Comparison of ENCODE assay signal across 6 cellular contexts in the genomic region with DNA sequence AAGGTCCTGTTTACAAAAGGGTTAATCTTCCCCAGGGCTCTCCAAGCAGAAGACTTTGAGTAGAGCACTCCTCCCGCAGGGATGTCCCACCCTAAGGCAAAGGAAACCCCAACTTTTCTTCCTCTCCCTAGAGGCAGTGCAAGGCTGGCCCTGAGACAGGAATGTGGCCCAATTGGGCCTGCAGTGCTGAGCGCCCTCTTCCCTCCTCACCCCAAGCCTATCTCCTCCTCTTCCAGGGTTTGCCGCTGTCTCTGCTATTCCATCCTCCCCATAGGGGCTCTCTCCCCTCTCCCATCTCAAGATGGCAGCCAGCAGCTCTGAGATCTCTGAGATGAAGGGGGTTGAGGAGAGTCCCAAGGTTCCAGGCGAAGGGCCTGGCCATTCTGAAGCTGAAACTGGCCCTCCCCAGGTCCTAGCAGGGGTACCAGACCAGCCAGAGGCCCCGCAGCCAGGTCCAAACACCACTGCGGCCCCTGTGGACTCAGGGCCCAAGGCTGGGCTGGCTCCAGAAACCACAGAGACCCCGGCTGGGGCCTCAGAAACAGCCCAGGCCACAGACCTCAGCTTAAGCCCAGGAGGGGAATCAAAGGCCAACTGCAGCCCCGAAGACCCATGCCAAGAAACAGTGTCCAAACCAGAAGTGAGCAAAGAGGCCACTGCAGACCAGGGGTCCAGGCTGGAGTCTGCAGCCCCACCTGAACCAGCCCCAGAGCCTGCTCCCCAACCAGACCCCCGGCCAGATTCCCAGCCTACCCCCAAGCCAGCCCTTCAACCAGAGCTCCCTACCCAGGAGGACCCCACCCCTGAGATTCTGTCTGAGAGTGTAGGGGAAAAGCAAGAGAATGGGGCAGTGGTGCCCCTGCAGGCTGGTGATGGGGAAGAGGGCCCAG. TPM values are rescaled to one million over a fixed set of nuclear protein-coding genes. Genes with fewer than 3 reads are reported as not detected.
DNase-seq lines count a peak whose midpoint lies in the region; ATAC-seq and TF ChIP-seq lines count a peak whose summit lies in the region.

No MANE protein-coding gene starts in this region.

- H3K4me3 ChIP-seq in AG10803 (ENCODE audit: low read length), result peak overlapping the region; percentile 70
- peak overlapping the region in 3 of 8 donors; percentile 49 to 76 (median 49) for H3K4me3 ChIP-seq in spleen

- CTCF ChIA-PET in activated CD4-positive, alpha-beta memory T cell treated with anti-CD3 and anti-CD28 coated beads for 36 hours (lab: Charles Lee), result interaction anchor here (1.0 kb wide), 2 partner anchors 14 to 35 kb away, joined by 3 to 4 read pairs; no protein-coding TSS in a partner anchor

- POLR2A ChIA-PET in activated CD4-positive, alpha-beta memory T cell treated with anti-CD3 and anti-CD28 coated beads for 36 hours (lab: Charles Lee), result interaction anchor here (0.7 to 1.6 kb wide), 3 partner anchors 13 to 68 kb away, joined by 3 to 5 read pairs (median 5); no protein-coding TSS in a partner anchor

- H3K27ac ChIP-seq in spleen, result peak overlapping the region in 1 of 8 donors; percentile 93

- H3K36me3 Mint-ChIP-seq in activated CD4-positive, alpha-beta memory T cell treated with anti-CD3 and anti-CD28 coated beads for 36 hours, result peaks cover 36% of the 10 kb centered on the region
- H3K36me3 Mint-ChIP-seq in memory B cell, result peaks cover 9% of the 10 kb centered on the region

- peaks cover 52 to 93% (median 81%) of the 10 kb centered on the region in 6 donors for H3K4me1 ChIP-seq in spleen

- intact Hi-C loops in activated CD4-positive, alpha-beta memory T cell treated with anti-CD3 and anti-CD28 coated beads for 36 hours (cut with micrococcal nuclease), result no loop called here
- intact Hi-C loops in spleen (cut with DNase I; ENCODE audit: low total_unique reads), result no loop called here

- H3K9me3 ChIP-seq in spleen, result no peaks in the 10 kb centered on the region

- peak overlapping the region; percentile 79 for H3K4me3 Mint-ChIP-seq in activated CD4-positive, alpha-beta memory T cell treated with anti-CD3 and anti-CD28 coated beads for 36 hours
- peak overlapping the region; percentile 92 for H3K4me3 Mint-ChIP-seq in memory B cell

- TF ChIP-seq CTCF in AG10803 (conservative IDR thresholded peaks at IDR 0.05; ENCODE audit: low read length) (no peak), spleen (IDR thresholded peaks at IDR 0.05 in 8 of 11, conservative IDR thresholded peaks at IDR 0.05 in 3 of 11) (no peak)

- no peaks in the 10 kb centered on the region for H3K9me3 Mint-ChIP-seq in activated CD4-positive, alpha-beta memory T cell treated with anti-CD3 and anti-CD28 coated beads for 36 hours
- no peaks in the 10 kb centered on the region for H3K9me3 Mint-ChIP-seq in memory B cell

- ATAC-seq in memory B cell (ENCODE audit: low read depth), result no peak

- peaks cover 0 to 19% (median 10%) of the 10 kb centered on the region in 7 donors for H3K27me3 ChIP-seq in spleen (replicated peaks in 1 of 7)

- peaks cover 45% of the 10 kb centered on the region for H3K4me1 Mint-ChIP-seq in activated CD4-positive, alpha-beta memory T cell treated with anti-CD3 and anti-CD28 coated beads for 36 hours (ENCODE audit: low read depth)
- H3K4me1 Mint-ChIP-seq in memory B cell, result peaks cover 44% of the 10 kb centered on the region

- no peak overlapping the region for H3K27ac Mint-ChIP-seq in activated CD4-positive, alpha-beta memory T cell treated with anti-CD3 and anti-CD28 coated beads for 36 hours
- H3K27ac Mint-ChIP-seq in memory B cell, result no peak overlapping the region

- no peaks in the 10 kb centered on the region for H3K27me3 Mint-ChIP-seq in activated CD4-positive, alpha-beta memory T cell treated with anti-CD3 and anti-CD28 coated beads for 36 hours
- peaks cover 3% of the 10 kb centered on the region for H3K27me3 Mint-ChIP-seq in memory B cell

- WGBS in spleen, 5 donors, result 79 to 92% (median 86%) methylated on average over 8 to 9 of the region's 9 CpGs

- no peak for TF ChIP-seq POLR2A in spleen (IDR thresholded peaks at IDR 0.05)

- DNase-seq in AG10803 (ENCODE audit: low read depth), result no peak
- no peak for DNase-seq in activated CD4-positive, alpha-beta memory T cell treated with anti-CD3 and anti-CD28 coated beads for 36 hours
- no peak for DNase-seq in memory B cell (ENCODE audit: low spot score in 2 of 2)
- DNase-seq in spleen, result no peak
- DNase-seq in NCI-H748 treated with DMSO at 0.1 percent for 48 hours (lab: John Stamatoyannopoulos, UW), result no peak
- no peak for DNase-seq in cerebellum (ENCODE audit: low spot score)

- H3K36me3 ChIP-seq in spleen, result peaks cover 0 to 32% (median 19%) of the 10 kb centered on the region in 6 donors

RNA-seq across cellular contexts. Expression of a gene that starts 1.0 kb away (rescaled TPM):
- 1 to 10 TPM in 1 of 2 experiments, under 1 TPM in 1; 1.00 to 2.6 TPM for total RNA-seq in activated CD4-positive, alpha-beta memory T cell treated with anti-CD3 and anti-CD28 coated beads for 36 hours
- total RNA-seq in spleen, result 1 to 10 TPM in 2 of 7 donors, under 1 TPM in 3, not detected in 2; 0.29 to 2.1 (median 0.77) TPM
- polyA plus RNA-seq in spleen, result under 1 TPM; 0.15 to 0.67 (median 0.22) TPM
- total RNA-seq in cerebellum, result 18.1 TPM

RNA-seq across cellular contexts. Expression of a gene that starts 3.0 kb away (rescaled TPM):
- 10 to 100 TPM; 21.9 to 24.0 TPM for total RNA-seq in activated CD4-positive, alpha-beta memory T cell treated with anti-CD3 and anti-CD28 coated beads for 36 hours
- total RNA-seq in spleen (10 to 100 TPM; 17.3 to 43.9 (median 23.6) TPM), cerebellum (12.2 TPM)
- 10 to 100 TPM; 28.8 to 46.4 (median 37.9) TPM for polyA plus RNA-seq in spleen

RNA-seq across cellular contexts. Expression of a gene that starts 6.7 kb away (rescaled TPM):
- total RNA-seq in activated CD4-positive, alpha-beta memory T cell treated with anti-CD3 and anti-CD28 coated beads for 36 hours, result 100 to 1,000 TPM; 227 to 242 TPM
- 100 to 1,000 TPM in 4 of 7 donors, 10 to 100 TPM in 3; 82.7 to 157 (median 125) TPM for total RNA-seq in spleen
- polyA plus RNA-seq in spleen, result 100 to 1,000 TPM in 2 of 3 donors, 10 to 100 TPM in 1; 92.2 to 145 (median 100) TPM
- 150 TPM for total RNA-seq in cerebellum

RNA-seq across cellular contexts. Expression of a gene that starts 7.3 kb away (rescaled TPM):
- 100 to 1,000 TPM; 149 to 156 TPM for total RNA-seq in activated CD4-positive, alpha-beta memory T cell treated with anti-CD3 and anti-CD28 coated beads for 36 hours
- total RNA-seq in spleen, result 100 to 1,000 TPM; 103 to 200 (median 160) TPM
- 100 to 1,000 TPM in 1 of 3 donors, 10 to 100 TPM in 2; 72.3 to 153 (median 90.9) TPM for polyA plus RNA-seq in spleen
- 6.7 TPM for total RNA-seq in cerebellum

RNA-seq across cellular contexts. Expression of a gene that starts 22.4 kb away (rescaled TPM):
- total RNA-seq in activated CD4-positive, alpha-beta memory T cell treated with anti-CD3 and anti-CD28 coated beads for 36 hours, result 100 to 1,000 TPM; 174 to 180 TPM
- total RNA-seq in spleen (10 to 100 TPM; 26.6 to 45.1 (median 36.2) TPM), cerebellum (49.2 TPM)
- 10 to 100 TPM; 47.4 to 59.2 (median 56.4) TPM for polyA plus RNA-seq in spleen
